Comparison of ENCODE assay signal across 21 cellular contexts in genomic region chr14:75404843-75405242, GRCh38.
"Had no signal": no experiment of that assay in that cellular context is flagged by ENCODE, and none has a peak within 500 bp of the region (broad histone marks: within the 10 kb centered on the region; RNA-seq: fewer than 3 reads in every experiment).

No MANE protein-coding gene starts in this region.

- H3K27ac ChIP-seq: VCaP had no signal

- DNase-seq: activated CD4-positive, alpha-beta memory T cell treated with anti-CD3 and anti-CD28 coated beads for 36 hours; activated CD4-positive, alpha-beta T cell treated with anti-CD3 and anti-CD28 coated beads, Interleukin-2, amount 10 ng/mL, durations not matched to agents 7 days and 5 days; activated CD4-positive, CD25-positive, alpha-beta regulatory T cell; activated CD8-positive, alpha-beta memory T cell treated with anti-CD3 and anti-CD28 coated beads for 24 hours; activated gamma-delta T cell; activated naive CD4-positive, alpha-beta T cell treated with anti-CD3 and anti-CD28 coated beads for 36 hours; activated T-cell treated with anti-CD3 and anti-CD28 coated beads, Interleukin-2, amount 50 U/mL, for 48 hours; caudate nucleus; MM.1S; NCI-H1105; NCI-H1436 treated with DMSO at 0.1 percent for 48 hours; NCI-H187 treated with DMSO at 0.1 percent for 48 hours; NCI-H2081 treated with DMSO at 0.1 percent for 48 hours; NCI-H446; NCI-H526; NCI-H774; SIG-M5; T-helper 17 cell; T-helper 9 cell had no signal

- ATAC-seq: activated T-helper 17 cell treated with anti-CD3 and anti-CD28 coated beads, Interleukin-2, amount 50 U/mL, for 72 hours; T-helper 17 cell had no signal
